Comparison of ENCODE assay signal across 13 cellular contexts in genomic region chr7:65475040-65475726, GRCh38.
DNase-seq lines count a peak whose midpoint lies in the region; ATAC-seq lines count a peak whose summit lies in the region.
"Had no signal": no experiment of that assay in that cellular context is flagged by ENCODE, and none has a peak within 500 bp of the region (broad histone marks: within the 10 kb centered on the region; RNA-seq: fewer than 3 reads in every experiment).

No MANE protein-coding gene starts in this region.

- peak overlapping the region; percentile 7 to 92 (median 84) for H3K27ac Mint-ChIP-seq in CD4-positive, alpha-beta memory T cell
- peak overlapping the region; percentile 82 for H3K27ac Mint-ChIP-seq in activated naive CD8-positive, alpha-beta T cell treated with anti-CD3 and anti-CD28 coated beads, Interleukin-2, amount 10 ng/mL, durations not matched to agents 7 days and 5 days

- peaks cover 0 to 28% (median 20%) of the 10 kb centered on the region in 8 donors for H3K9me3 Mint-ChIP-seq in CD4-positive, alpha-beta memory T cell
- H3K9me3 Mint-ChIP-seq in activated naive CD8-positive, alpha-beta T cell treated with anti-CD3 and anti-CD28 coated beads, Interleukin-2, amount 10 ng/mL, durations not matched to agents 7 days and 5 days, result peaks cover 28% of the 10 kb centered on the region

- CTCF ChIA-PET in CD4-positive, alpha-beta memory T cell (lab: Charles Lee; ENCODE audit: partially characterized antibody), result no interaction called here

- no peaks in the 10 kb centered on the region for H3K36me3 ChIP-seq in CD4-positive, alpha-beta memory T cell (ENCODE audit: insufficient read depth, low read length)
- H3K36me3 ChIP-seq: esophagus squamous epithelium, stomach had no signal

- no peaks in the 10 kb centered on the region for H3K27me3 ChIP-seq in CD4-positive, alpha-beta memory T cell (ENCODE audit: insufficient read depth, low read length)
- H3K27me3 ChIP-seq: esophagus squamous epithelium, stomach had no signal

- POLR2A ChIA-PET in CD4-positive, alpha-beta memory T cell (lab: Charles Lee; ENCODE audit: partially characterized antibody), result interaction anchor here (0.8 to 2.6 kb wide), 6 partner anchors 8 to 101 kb away, joined by 3 to 23 read pairs (median 3); partner anchors contain the start of gene ZNF92
- POLR2A ChIA-PET in activated naive CD8-positive, alpha-beta T cell treated with anti-CD3 and anti-CD28 coated beads, Interleukin-2, amount 10 ng/mL, durations not matched to agents 7 days and 5 days (lab: Charles Lee), result interaction anchor here (0.6 to 0.9 kb wide), 2 partner anchors 102 to 250 kb away, joined by 3 to 5 read pairs; partner anchors contain the start of gene ZNF92

- ATAC-seq in GM19025 (IDR thresholded peaks at IDR 0.05; ENCODE audit: low read depth, unreplicated experiment) (peak; percentile 1), HG03135 (IDR thresholded peaks at IDR 0.05; ENCODE audit: unreplicated experiment) (peak; percentile 27)
- ATAC-seq in activated naive CD8-positive, alpha-beta T cell treated with anti-CD3 and anti-CD28 coated beads, Interleukin-2, amount 10 ng/mL, durations not matched to agents 7 days and 5 days (ENCODE audit: low read depth), result no peak

- no peaks in the 10 kb centered on the region for H3K9me3 ChIP-seq in CD4-positive, alpha-beta memory T cell (ENCODE audit: control insufficient read depth in 1 of 2, low read length in 2 of 2)
- H3K9me3 ChIP-seq: esophagus squamous epithelium had no signal

- intact Hi-C loops in CD4-positive, alpha-beta memory T cell (cut with micrococcal nuclease), result no loop called here

- peaks cover 0 to 3% of the 10 kb centered on the region in 2 donors for H3K27me3 Mint-ChIP-seq in CD4-positive, alpha-beta memory T cell
- H3K27me3 Mint-ChIP-seq in activated naive CD8-positive, alpha-beta T cell treated with anti-CD3 and anti-CD28 coated beads, Interleukin-2, amount 10 ng/mL, durations not matched to agents 7 days and 5 days, result no peaks in the 10 kb centered on the region

- H3K27ac ChIP-seq in CD4-positive, alpha-beta memory T cell (ENCODE audit: low read depth, low read length), result no peak overlapping the region
- H3K27ac ChIP-seq: esophagus squamous epithelium, stomach had no signal

- no peak overlapping the region for H3K4me3 ChIP-seq in CD4-positive, alpha-beta memory T cell (ENCODE audit: low read length in 2 of 2)
- H3K4me3 ChIP-seq: esophagus squamous epithelium, stomach had no signal

- peaks cover 52% of the 10 kb centered on the region for H3K4me1 ChIP-seq in CD4-positive, alpha-beta memory T cell (ENCODE audit: insufficient read depth, low read length)
- H3K4me1 ChIP-seq: esophagus squamous epithelium, stomach had no signal

- H3K36me3 Mint-ChIP-seq in CD4-positive, alpha-beta memory T cell, result peaks cover 15 to 18% of the 10 kb centered on the region in 2 donors
- H3K36me3 Mint-ChIP-seq in activated naive CD8-positive, alpha-beta T cell treated with anti-CD3 and anti-CD28 coated beads, Interleukin-2, amount 10 ng/mL, durations not matched to agents 7 days and 5 days, result peaks cover 28% of the 10 kb centered on the region

- no peak for DNase-seq in CD4-positive, alpha-beta memory T cell
- no peak for DNase-seq in activated naive CD8-positive, alpha-beta T cell treated with anti-CD3 and anti-CD28 coated beads, Interleukin-2, amount 10 ng/mL, durations not matched to agents 7 days and 5 days
- DNase-seq in kidney glomerular epithelial cell (lab: John Stamatoyannopoulos, UW), result no peak
- DNase-seq in occipital lobe (lab: John Stamatoyannopoulos, UW), result no peak
- no peak for DNase-seq in epidermal melanocyte (ENCODE audit: insufficient read length, low spot score)
- DNase-seq in stimulated activated CD4-positive, alpha-beta T cell treated with anti-CD3 and anti-CD28 coated beads, Interleukin-2, amount 100 ng/mL, for 24 hours, result no peak
- DNase-seq: C1 segment of cervical spinal cord; caudate nucleus; esophagus squamous epithelium; stimulated activated CD4-positive, alpha-beta T cell treated with anti-CD3 and anti-CD28 coated beads, Interleukin-2, amount 100 ng/mL, for 48 hours; stomach had no signal

- peaks cover 33 to 65% (median 59%) of the 10 kb centered on the region in 4 donors for H3K4me1 Mint-ChIP-seq in CD4-positive, alpha-beta memory T cell
- peaks cover 21% of the 10 kb centered on the region for H3K4me1 Mint-ChIP-seq in activated naive CD8-positive, alpha-beta T cell treated with anti-CD3 and anti-CD28 coated beads, Interleukin-2, amount 10 ng/mL, durations not matched to agents 7 days and 5 days

- peak overlapping the region in 7 of 8 donors; percentile 72 to 88 (median 78) for H3K4me3 Mint-ChIP-seq in CD4-positive, alpha-beta memory T cell
- H3K4me3 Mint-ChIP-seq in activated naive CD8-positive, alpha-beta T cell treated with anti-CD3 and anti-CD28 coated beads, Interleukin-2, amount 10 ng/mL, durations not matched to agents 7 days and 5 days, result no peak overlapping the region
